In the genomic region with DNA sequence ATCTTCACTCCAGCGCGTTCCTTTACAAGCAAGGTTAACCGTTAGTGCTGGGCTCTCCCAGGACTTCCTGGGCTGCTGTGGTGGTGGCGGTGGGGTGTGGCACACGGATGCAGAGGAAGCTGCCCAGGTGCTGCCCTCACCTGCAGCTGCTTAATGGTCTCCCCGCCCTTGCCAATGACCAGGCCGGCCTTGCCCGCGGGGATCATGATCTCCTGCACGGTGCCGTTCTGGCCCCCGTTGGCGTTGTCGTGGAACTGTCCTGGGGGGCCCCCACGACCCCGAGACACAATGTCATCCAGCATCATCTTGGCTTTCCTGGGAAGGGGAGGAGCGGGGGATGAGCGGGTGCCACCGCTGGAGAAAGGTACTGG, we compare ENCODE assay signal across 1 cellular context.
A peak's percentile ranks its signal among the peaks of the same experiment; 100 is the strongest.
TF ChIP-seq lines count a peak whose summit lies in the region.

No MANE protein-coding gene starts in this region.

TF ChIP-seq in K562, 482 proteins besides CTCF, POLR2A, EP300 and RAD21:
- TF ChIP-seq POLR2AphosphoS5 (IDR thresholded peaks at IDR 0.05; ENCODE audit: control insufficient read depth, insufficient read depth, low read depth, low read length) (peak; percentile 50; the same call in 1 of the 2 replicates), POLR2G (IDR thresholded peaks at IDR 0.05; ENCODE audit: low read depth, low read length) (peak; percentile 41; the same call in 1 of the 2 replicates), SUPT5H (IDR thresholded peaks at IDR 0.05) (0 out of 2 replicates have a peak, but pooled peaks have one; percentile 5), RBFOX2 (IDR thresholded peaks at IDR 0.05; ENCODE audit: low read depth, low read length) (peak; percentile 61), FUS (optimal IDR thresholded peaks at IDR 0.05; ENCODE audit: low read depth, low read length) (no peak)
